Comparison of ENCODE assay signal across 8 cellular contexts in genomic region chr6:11317885-11318771, GRCh38.
A peak's percentile ranks its signal among the peaks of the same experiment; 100 is the strongest.
DNase-seq lines count a peak whose midpoint lies in the region; ATAC-seq, FAIRE-seq and TF ChIP-seq lines count a peak whose summit lies in the region.

No MANE protein-coding gene starts in this region.

- H3K4me1 ChIP-seq in kidney (ENCODE audit: control insufficient read depth in 1 of 2, insufficient read depth in 1 of 2, low read depth in 1 of 2, low read length in 2 of 2) = peaks cover 11 to 18% of the 10 kb centered on the region in 2 donors

- FAIRE-seq in kidney (lab: Jason Lieb, UNC) = peak; percentile 67

- in situ Hi-C loops in SK-MEL-5 (cut with HindIII; ENCODE audit: low pct_unique_long_range_greater_than_20kb, low sequenced_read_pairs) = no loop called here

- no peak for TF ChIP-seq CTCF in GM12865 (IDR thresholded peaks at IDR 0.05; ENCODE audit: insufficient read depth, low read depth, low read length, missing control alignments)
- no peak for TF ChIP-seq CTCF in kidney (IDR thresholded peaks at IDR 0.05; ENCODE audit: borderline replicate concordance, extremely low read depth, insufficient read depth)

- intact Hi-C loops in kidney (cut with DNase I) = no loop called here

- H3K27ac ChIP-seq in kidney (ENCODE audit: low read depth in 2 of 2, low read length in 2 of 2) = peak overlapping the region; percentile 9 to 30

- H3K4me3 ChIP-seq in GM12865 (ENCODE audit: low read depth, low read length) = no peak overlapping the region
- no peak overlapping the region for H3K4me3 ChIP-seq in kidney (ENCODE audit: low read length in 2 of 2)

- peak; percentile 53 for ATAC-seq in HG02981 (IDR thresholded peaks at IDR 0.05; ENCODE audit: unreplicated experiment)

- no peaks in the 10 kb centered on the region for H3K36me3 ChIP-seq in kidney (ENCODE audit: control insufficient read depth in 1 of 2, insufficient read depth in 2 of 2, low read length in 2 of 2)

- no peak overlapping the region for H3K9ac ChIP-seq in kidney (ENCODE audit: low read length in 2 of 2)

- no peaks in the 10 kb centered on the region for H3K9me3 ChIP-seq in kidney (ENCODE audit: control insufficient read depth in 1 of 2, low read length in 2 of 2)

- DNase-seq in GM12865 (ENCODE audit: low read depth) (peak; percentile 73), SK-MEL-5 (ENCODE audit: low read depth, low spot score) (peak; percentile 67), amniotic stem cell (lab: John Stamatoyannopoulos, UW) (peak; percentile 89), kidney (peak; percentile 78), SK-N-DZ (ENCODE audit: low spot score) (no peak), AML-193 (lab: John Stamatoyannopoulos, UW) (no peak)
- DNase-seq in stimulated activated CD4-positive, alpha-beta T cell treated with anti-CD3 and anti-CD28 coated beads, Interleukin-15, amount 100 ng/mL, for 1 hour (ENCODE audit: low read depth in 1 of 2, low spot score in 1 of 2) = peak; percentile 32

Comparison
In these comparisons a context has a peak if more than half of its experiments do, and no peak if none do; other contexts are left out.
1. DNase-seq: peak in GM12865 (single experiment), SK-MEL-5 (single experiment), amniotic stem cell (single experiment), kidney (single experiment) and stimulated activated CD4-positive, alpha-beta T cell treated with anti-CD3 and anti-CD28 coated beads, Interleukin-15, amount 100 ng/mL, for 1 hour (2 of 2); none in SK-N-DZ (single experiment) and AML-193 (0 of 2).